In genomic region chr2:46508312-46508711, GRCh38 we compare ENCODE assay signal across 8 cellular contexts. TPM values are rescaled to one million over a fixed set of nuclear protein-coding genes. Genes with fewer than 3 reads are reported as not detected.
"Had no signal": no experiment of that assay in that cellular context is flagged by ENCODE, and none has a peak within 500 bp of the region (broad histone marks: within the 10 kb centered on the region; RNA-seq: fewer than 3 reads in every experiment).

No MANE protein-coding gene starts in this region.

- H3K4me3 ChIP-seq: GM23338 had no signal

- H3K9me3 Mint-ChIP-seq: GM23338, H9, IgD-negative memory B cell had no signal

- H2AFZ ChIP-seq: GM23338 had no signal

- H3K4me2 ChIP-seq: GM23338 had no signal

- H3K27me3 Mint-ChIP-seq: IgD-negative memory B cell had no signal

- H3K27ac Mint-ChIP-seq: GM23338, IgD-negative memory B cell had no signal

- DNase-seq: H9, HCEC 1CT had no signal

- H3K4me3 Mint-ChIP-seq: GM23338, H9 had no signal

- FAIRE-seq: H1, H54, HTR-8/SVneo had no signal

- ATAC-seq: GM23338 had no signal

RNA-seq across cellular contexts. Expression of gene TMEM247, which starts 28.9 kb away (rescaled TPM):
- total RNA-seq: GM23338, H1, H9, HT-29 had no signal
- polyA plus RNA-seq: GM23338, H1, IgD-negative memory B cell had no signal
